Comparison of ENCODE assay signal across 12 cellular contexts in the genomic region with DNA sequence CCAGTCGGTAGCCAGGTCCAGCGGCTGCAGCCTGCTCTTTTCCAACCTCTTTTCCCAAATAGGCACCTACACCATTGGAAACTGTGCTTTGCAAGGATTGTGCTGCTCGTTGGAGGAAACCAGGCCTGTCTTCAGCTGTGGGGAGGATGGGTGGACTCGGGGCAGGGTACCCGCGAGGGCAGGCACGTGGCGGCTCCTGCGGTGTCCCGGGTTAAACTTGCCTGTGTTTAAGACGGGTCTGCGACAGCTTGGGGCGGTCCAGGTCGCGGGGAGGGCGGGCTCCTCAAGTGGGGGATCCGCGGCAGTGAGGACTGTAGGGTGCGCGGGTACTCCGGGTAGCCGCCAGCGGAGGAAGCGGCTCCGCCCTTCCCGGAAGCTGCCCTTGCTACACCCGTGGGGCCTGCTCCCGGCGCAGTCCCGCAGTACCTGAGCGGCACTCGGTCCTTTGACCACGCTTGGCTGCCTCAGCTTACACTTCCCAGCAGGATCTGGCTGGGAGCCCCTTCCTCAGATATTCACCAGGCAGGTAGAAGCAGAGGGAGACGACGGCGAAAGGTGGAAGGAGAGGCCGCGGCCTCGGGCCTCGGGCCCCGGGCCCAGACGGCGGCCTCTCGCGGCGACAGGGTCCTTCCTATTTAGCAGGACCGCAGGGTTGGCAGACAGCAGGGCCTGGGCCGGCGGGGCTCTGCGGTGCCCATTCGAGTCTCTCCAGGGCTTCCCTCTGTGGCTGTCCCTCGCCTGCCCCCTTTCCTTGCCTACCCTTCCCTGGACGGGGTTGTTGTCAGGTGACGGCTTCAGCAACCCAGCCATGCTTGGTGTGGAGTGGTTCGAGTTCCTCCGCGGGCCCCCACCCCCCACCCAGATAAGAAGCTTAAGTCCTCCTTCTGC. TPM values are rescaled to one million over a fixed set of nuclear protein-coding genes. Genes with fewer than 3 reads are reported as not detected.
DNase-seq lines count a peak whose midpoint lies in the region; ATAC-seq, FAIRE-seq and TF ChIP-seq lines count a peak whose summit lies in the region.
"Had no signal": no experiment of that assay in that cellular context is flagged by ENCODE, and none has a peak within 500 bp of the region (broad histone marks: within the 10 kb centered on the region; RNA-seq: fewer than 3 reads in every experiment).

No MANE protein-coding gene starts in this region.

- H3K27me3 ChIP-seq in HepG2 (ENCODE audit: control insufficient read depth in 1 of 2, insufficient read depth in 2 of 2, low read length in 2 of 2) = no peaks in the 10 kb centered on the region; a peak in 1 of 5 replicates
- H3K27me3 ChIP-seq in right lobe of liver = no peaks in the 10 kb centered on the region
- H3K27me3 ChIP-seq in mucosa of rectum (ENCODE audit: control insufficient read depth in 2 of 2, insufficient read depth in 2 of 2, low read length in 2 of 2) = peaks cover 25% of the 10 kb centered on the region in 2 donors
- H3K27me3 ChIP-seq in vagina = peaks cover 47% of the 10 kb centered on the region

- no peak for TF ChIP-seq RAD21 in HepG2 (CRISPR knock-in tag; IDR thresholded peaks at IDR 0.05)

- H3K27me3 Mint-ChIP-seq in chondrocyte (ENCODE audit: low read depth) = peaks cover 82% of the 10 kb centered on the region
- H3K27me3 Mint-ChIP-seq in activated T-helper 2 cell treated with anti-CD3 and anti-CD28 coated beads, Interferon-gamma antibody, Interleukin-2, Interleukin-4, amounts not matched to agents 10 μg/mL and 5 μg/mL and 100 μg/mL, durations not matched to agents 14 hours and 24 hours and 36 hours (ENCODE audit: low read depth) = peaks cover 70% of the 10 kb centered on the region

- no peaks in the 10 kb centered on the region for H3K9me3 Mint-ChIP-seq in chondrocyte (ENCODE audit: low read depth)
- peaks cover 13% of the 10 kb centered on the region for H3K9me3 Mint-ChIP-seq in activated T-helper 2 cell treated with anti-CD3 and anti-CD28 coated beads, Interferon-gamma antibody, Interleukin-2, Interleukin-4, amounts not matched to agents 10 μg/mL and 5 μg/mL and 100 μg/mL, durations not matched to agents 14 hours and 24 hours and 36 hours

- H3K4me2 ChIP-seq in HepG2 (ENCODE audit: low read depth, low read length) = no peak overlapping the region

- H3K27ac Mint-ChIP-seq in chondrocyte (ENCODE audit: unreplicated experiment) = no peak overlapping the region
- H3K27ac Mint-ChIP-seq in activated T-helper 2 cell treated with anti-CD3 and anti-CD28 coated beads, Interferon-gamma antibody, Interleukin-2, Interleukin-4, amounts not matched to agents 10 μg/mL and 5 μg/mL and 100 μg/mL, durations not matched to agents 14 hours and 24 hours and 36 hours = no peak overlapping the region
- H3K27ac Mint-ChIP-seq: CD8-positive, alpha-beta T cell had no signal

- peaks cover 32% of the 10 kb centered on the region for H3K4me1 Mint-ChIP-seq in chondrocyte (ENCODE audit: low read depth)
- H3K4me1 Mint-ChIP-seq in activated T-helper 2 cell treated with anti-CD3 and anti-CD28 coated beads, Interferon-gamma antibody, Interleukin-2, Interleukin-4, amounts not matched to agents 10 μg/mL and 5 μg/mL and 100 μg/mL, durations not matched to agents 14 hours and 24 hours and 36 hours (ENCODE audit: low read depth) = peaks cover 8% of the 10 kb centered on the region

- TF ChIP-seq POLR2A in HepG2 (IDR thresholded peaks at IDR 0.05; ENCODE audit: insufficient read depth in 1 of 2, low read depth in 2 of 2, low read length in 2 of 2) (no peak), right lobe of liver (IDR thresholded peaks at IDR 0.05) (no peak), vagina (IDR thresholded peaks at IDR 0.05) (no peak)

- WGBS in HepG2 (ENCODE audit: low lambda C conversion rate) = 98% methylated on average over 47 of the region's 57 CpGs
- WGBS in right lobe of liver (ENCODE audit: insufficient coverage, low coverage, low lambda C conversion rate, missing lambda C conversion rate) = 63% methylated on average over 16 of the region's 57 CpGs

- intact Hi-C loops in HepG2 (cut with micrococcal nuclease; ENCODE audit: unreplicated experiment) = no loop called here
- intact Hi-C loops in right lobe of liver (cut with DNase I) = no loop called here
- intact Hi-C loops in vagina (cut with DNase I) = no loop called here
- intact Hi-C loops in activated T-helper 2 cell treated with anti-CD3 and anti-CD28 coated beads, Interferon-gamma antibody, Interleukin-2, Interleukin-4, amounts not matched to agents 10 μg/mL and 5 μg/mL and 100 μg/mL, durations not matched to agents 14 hours and 24 hours and 36 hours (cut with micrococcal nuclease) = loop anchor here (2.0 kb wide), 1 partner anchor 14 kb away; no protein-coding TSS in a partner anchor

- H2AFZ ChIP-seq in HepG2 (ENCODE audit: low read length) = no peak overlapping the region

- H3K4me1 ChIP-seq in HepG2 (ENCODE audit: insufficient read depth, low read length) (peaks cover 47% of the 10 kb centered on the region), right lobe of liver (peaks cover 0 to 38% (median 15%) of the 10 kb centered on the region in 4 donors), mucosa of rectum (ENCODE audit: control insufficient read depth in 2 of 2, insufficient read depth in 2 of 2, low read length in 2 of 2) (peaks cover 22 to 45% of the 10 kb centered on the region in 2 donors), vagina (peaks cover 45% of the 10 kb centered on the region)

- POLR2A ChIA-PET in HepG2 (lab: Yijun Ruan, JAX) = no interaction called here

- CTCF ChIA-PET in HepG2 (lab: Yijun Ruan, JAX; ENCODE audit: low intra/inter-chr PET ratio, low total read pairs) = no interaction called here

- ATAC-seq in HepG2 (no peak), right lobe of liver (no peak), GM18867 (IDR thresholded peaks at IDR 0.05; ENCODE audit: unreplicated experiment) (no peak)
- ATAC-seq: CD8-positive, alpha-beta T cell had no signal

- no TSS peak for BruUV-seq in HepG2 (replicated peaks; lab: Mats Ljungman, UMichigan)

- peaks cover 0 to 5% of the 10 kb centered on the region in 2 experiments; a peak in 2 of 5 replicates for H3K36me3 ChIP-seq in HepG2 (replicated peaks in 1 of 2; ENCODE audit: control insufficient read depth in 1 of 2, insufficient read depth in 2 of 2, low read length in 2 of 2)
- H3K36me3 ChIP-seq in right lobe of liver = no peaks in the 10 kb centered on the region
- no peaks in the 10 kb centered on the region for H3K36me3 ChIP-seq in mucosa of rectum (ENCODE audit: control insufficient read depth in 2 of 2, insufficient read depth in 2 of 2, low read length in 2 of 2)
- H3K36me3 ChIP-seq in vagina = no peaks in the 10 kb centered on the region
- H3K36me3 ChIP-seq: ascending aorta had no signal

- peaks cover 50% of the 10 kb centered on the region for H3K79me2 ChIP-seq in HepG2 (ENCODE audit: insufficient read depth, low read length)

- TF ChIP-seq CTCF in HepG2 (CRISPR knock-in tag; IDR thresholded peaks at IDR 0.05) (no peak), right lobe of liver (IDR thresholded peaks at IDR 0.05) (no peak), chondrocyte (IDR thresholded peaks at IDR 0.05) (no peak), vagina (IDR thresholded peaks at IDR 0.05) (no peak)

- H3K4me3 ChIP-seq in HepG2 (replicated peaks in 1 of 3; ENCODE audit: insufficient read depth in 1 of 3, low read depth in 2 of 3, low read length in 3 of 3) (no peak overlapping the region), right lobe of liver (no peak overlapping the region), mucosa of rectum (ENCODE audit: low read length in 2 of 2) (peak overlapping the region; percentile 73 to 75), vagina (peak overlapping the region; percentile 21 to 39)

- H3K36me3 Mint-ChIP-seq in chondrocyte (ENCODE audit: low read depth) = no peaks in the 10 kb centered on the region
- H3K36me3 Mint-ChIP-seq in activated T-helper 2 cell treated with anti-CD3 and anti-CD28 coated beads, Interferon-gamma antibody, Interleukin-2, Interleukin-4, amounts not matched to agents 10 μg/mL and 5 μg/mL and 100 μg/mL, durations not matched to agents 14 hours and 24 hours and 36 hours (ENCODE audit: low read depth) = peaks cover 6% of the 10 kb centered on the region
- H3K36me3 Mint-ChIP-seq: CD8-positive, alpha-beta T cell had no signal

- in situ Hi-C loops in HepG2 (cut with HindIII; ENCODE audit: extremely low pct_ligation_motif_present, low pct_unique_long_range_greater_than_20kb) = no loop called here

- no peak for FAIRE-seq in HepG2 (lab: Jason Lieb, UNC)

- no peak overlapping the region for H3K9ac ChIP-seq in HepG2 (ENCODE audit: insufficient read depth, low read depth, low read length)
- peak overlapping the region; percentile 72 to 88 for H3K9ac ChIP-seq in mucosa of rectum (ENCODE audit: low read depth in 1 of 2, low read length in 2 of 2)

- H3K27ac ChIP-seq in HepG2 (ENCODE audit: extremely low read length, insufficient read depth, low read length) (no peak overlapping the region), right lobe of liver (no peak overlapping the region), mucosa of rectum (ENCODE audit: low read depth in 2 of 2, low read length in 2 of 2) (peak overlapping the region; percentile 94 to 96), vagina (no peak overlapping the region)
- H3K27ac ChIP-seq: ascending aorta had no signal

- DNase-seq in HepG2 (ENCODE audit: low spot score) (no peak), right lobe of liver (no peak), chondrocyte (ENCODE audit: low spot score) (no peak), vagina (ENCODE audit: extremely low spot score in 2 of 2) (no peak), pons (ENCODE audit: low spot score) (no peak)
- no peak for DNase-seq in activated T-helper 2 cell treated with anti-CD3 and anti-CD28 coated beads, Interferon-gamma antibody, Interleukin-2, Interleukin-4, amounts not matched to agents 10 μg/mL and 5 μg/mL and 100 μg/mL, durations not matched to agents 14 hours and 24 hours and 36 hours (ENCODE audit: low spot score)
- DNase-seq: activated CD4-positive, CD25-positive, alpha-beta regulatory T cell; CD8-positive, alpha-beta T cell had no signal

- no peaks in the 10 kb centered on the region for H3K9me3 ChIP-seq in HepG2 (ENCODE audit: low read length)
- no peaks in the 10 kb centered on the region for H3K9me3 ChIP-seq in right lobe of liver
- H3K9me3 ChIP-seq in mucosa of rectum (ENCODE audit: control insufficient read depth in 2 of 2, low read length in 2 of 2) = no peaks in the 10 kb centered on the region
- H3K9me3 ChIP-seq in vagina = no peaks in the 10 kb centered on the region
- H3K9me3 ChIP-seq: ascending aorta had no signal

- no peaks in the 10 kb centered on the region for H4K20me1 ChIP-seq in HepG2 (ENCODE audit: insufficient read depth, low read length)

- H3K4me3 Mint-ChIP-seq in chondrocyte (ENCODE audit: unreplicated experiment) = peak overlapping the region; percentile 40
- H3K4me3 Mint-ChIP-seq in activated T-helper 2 cell treated with anti-CD3 and anti-CD28 coated beads, Interferon-gamma antibody, Interleukin-2, Interleukin-4, amounts not matched to agents 10 μg/mL and 5 μg/mL and 100 μg/mL, durations not matched to agents 14 hours and 24 hours and 36 hours (ENCODE audit: low read depth) = no peak overlapping the region
- H3K4me3 Mint-ChIP-seq: CD8-positive, alpha-beta T cell had no signal

- TF ChIP-seq EP300 in HepG2 (IDR thresholded peaks at IDR 0.05; ENCODE audit: low read depth in 2 of 2, low read length in 2 of 2) = no peak
- no peak for TF ChIP-seq EP300 in HepG2 (CRISPR knock-in tag; IDR thresholded peaks at IDR 0.05; ENCODE audit: borderline replicate concordance)

RNA-seq across cellular contexts. Expression of gene TTC6, which starts 2.9 kb away (rescaled TPM):
- 13.2 and 27.4 TPM in 2 replicates for total RNA-seq in HepG2 (2016; rRNA removed; fragmentation: Illumina TruSeq; extraction: Trizol)
- total RNA-seq in HepG2 (2016; cell fraction: cytosol; rRNA removed; fragmentation: Illumina TruSeq; extraction: Trizol; ENCODE audit: low read depth) = 21.5 and 24.0 TPM in 2 replicates
- total RNA-seq in HepG2 (2016; cell fraction: insoluble cytoplasmic fraction; rRNA removed; fragmentation: Illumina TruSeq; extraction: Trizol) = 11.2 and 26.5 TPM in 2 replicates
- total RNA-seq in HepG2 (2016; cell fraction: membrane; rRNA removed; fragmentation: Illumina TruSeq; extraction: Trizol) = 16.2 and 16.4 TPM in 2 replicates
- total RNA-seq in HepG2 (2016; cell fraction: nucleus; rRNA removed; fragmentation: Illumina TruSeq; extraction: Trizol) = 87.8 and 88.1 TPM in 2 replicates
- 8.6 and 9.3 TPM in 2 replicates for polyA plus RNA-seq in HepG2 (2011; rRNA removed)
- polyA plus RNA-seq in HepG2 (2011; cell fraction: cytosol; rRNA removed) = 2.6 and 3.9 TPM in 2 replicates
- polyA plus RNA-seq in HepG2 (2011; cell fraction: nucleus; rRNA removed) = 28.3 and 28.6 TPM in 2 replicates
- polyA plus RNA-seq in HepG2 (2012) = 7.9 and 8.5 TPM in 2 replicates
- 3.5 and 4.5 TPM in 2 replicates for polyA plus RNA-seq in HepG2 (2016; cell fraction: cytosol; fragmentation: Illumina TruSeq; extraction: Trizol; ENCODE audit: low read depth)
- polyA plus RNA-seq in HepG2 (2016; cell fraction: insoluble cytoplasmic fraction; fragmentation: Illumina TruSeq; extraction: Trizol; ENCODE audit: low read depth) = 5.4 and 8.4 TPM in 2 replicates
- 4.9 and 5.2 TPM in 2 replicates for polyA plus RNA-seq in HepG2 (2016; cell fraction: membrane; fragmentation: Illumina TruSeq; extraction: Trizol; ENCODE audit: low read depth)
- polyA plus RNA-seq in HepG2 (2016; cell fraction: nucleus; fragmentation: Illumina TruSeq; extraction: Trizol; ENCODE audit: insufficient read depth, low read depth) = 52.2 and 52.8 TPM in 2 replicates
- 0.61 and 8.5 TPM in 2 replicates for polyA minus RNA-seq in HepG2 (2011; rRNA and poly(A)+ RNA removed; ENCODE audit: low replicate concordance)
- 4.9 and 5.1 TPM in 2 replicates for polyA minus RNA-seq in HepG2 (2011; cell fraction: cytosol; rRNA and poly(A)+ RNA removed)
- 136 TPM in 2 replicates for polyA minus RNA-seq in HepG2 (2011; cell fraction: nucleus; rRNA and poly(A)+ RNA removed)
- total RNA-seq in right lobe of liver = 10 to 100 TPM in 1 of 6 experiments, 1 to 10 TPM in 5; 3.7 to 10.4 (median 4.6) TPM
- total RNA-seq in chondrocyte = not detected in 3 replicates
- 4.4 TPM for total RNA-seq in vagina
- not detected in 2 replicates for total RNA-seq in activated T-helper 2 cell treated with anti-CD3 and anti-CD28 coated beads, Interferon-gamma antibody, Interleukin-2, Interleukin-4, amounts not matched to agents 10 μg/mL and 5 μg/mL and 100 μg/mL, durations not matched to agents 14 hours and 24 hours and 36 hours
- total RNA-seq: ascending aorta; CD8-positive, alpha-beta T cell had no signal

RNA-seq across cellular contexts. Expression of gene FOXA1, which starts 3.3 kb away (rescaled TPM):
- total RNA-seq in HepG2 (2016; rRNA removed; fragmentation: Illumina TruSeq; extraction: Trizol) (58.1 and 58.6 TPM in 2 replicates), right lobe of liver (10 to 100 TPM; 29.8 to 35.5 (median 32.5) TPM), chondrocyte (not detected in 3 replicates), vagina (11.5 TPM)
- 14.5 and 16.1 TPM in 2 replicates for total RNA-seq in HepG2 (2016; cell fraction: cytosol; rRNA removed; fragmentation: Illumina TruSeq; extraction: Trizol; ENCODE audit: low read depth)
- total RNA-seq in HepG2 (2016; cell fraction: insoluble cytoplasmic fraction; rRNA removed; fragmentation: Illumina TruSeq; extraction: Trizol) = 51.7 and 53.7 TPM in 2 replicates
- 58.2 and 61.8 TPM in 2 replicates for total RNA-seq in HepG2 (2016; cell fraction: membrane; rRNA removed; fragmentation: Illumina TruSeq; extraction: Trizol)
- total RNA-seq in HepG2 (2016; cell fraction: nucleus; rRNA removed; fragmentation: Illumina TruSeq; extraction: Trizol) = 59.1 and 60.1 TPM in 2 replicates
- polyA plus RNA-seq in HepG2 (2011; rRNA removed) = 43.4 and 47.6 TPM in 2 replicates
- polyA plus RNA-seq in HepG2 (2011; cell fraction: cytosol; rRNA removed) = 41.8 and 44.7 TPM in 2 replicates
- 54.5 and 66.1 TPM in 2 replicates for polyA plus RNA-seq in HepG2 (2011; cell fraction: nucleus; rRNA removed)
- 32.0 and 32.4 TPM in 2 replicates for polyA plus RNA-seq in HepG2 (2012)
- polyA plus RNA-seq in HepG2 (2016; cell fraction: cytosol; fragmentation: Illumina TruSeq; extraction: Trizol; ENCODE audit: low read depth) = 9.3 and 9.9 TPM in 2 replicates
- 93.1 and 102 TPM in 2 replicates for polyA plus RNA-seq in HepG2 (2016; cell fraction: insoluble cytoplasmic fraction; fragmentation: Illumina TruSeq; extraction: Trizol; ENCODE audit: low read depth)
- polyA plus RNA-seq in HepG2 (2016; cell fraction: membrane; fragmentation: Illumina TruSeq; extraction: Trizol; ENCODE audit: low read depth) = 37.3 and 39.0 TPM in 2 replicates
- 98.8 and 112 TPM in 2 replicates for polyA plus RNA-seq in HepG2 (2016; cell fraction: nucleus; fragmentation: Illumina TruSeq; extraction: Trizol; ENCODE audit: insufficient read depth, low read depth)
- polyA minus RNA-seq in HepG2 (2011; rRNA and poly(A)+ RNA removed; ENCODE audit: low replicate concordance) = 4.0 and 60.9 TPM in 2 replicates
- 54.0 and 57.6 TPM in 2 replicates for polyA minus RNA-seq in HepG2 (2011; cell fraction: cytosol; rRNA and poly(A)+ RNA removed)
- 76.0 and 85.0 TPM in 2 replicates for polyA minus RNA-seq in HepG2 (2011; cell fraction: nucleus; rRNA and poly(A)+ RNA removed)
- total RNA-seq in activated T-helper 2 cell treated with anti-CD3 and anti-CD28 coated beads, Interferon-gamma antibody, Interleukin-2, Interleukin-4, amounts not matched to agents 10 μg/mL and 5 μg/mL and 100 μg/mL, durations not matched to agents 14 hours and 24 hours and 36 hours = 0.11 TPM in 1 of 2 replicates, not detected in the other
- total RNA-seq: ascending aorta; CD8-positive, alpha-beta T cell; skeletal muscle tissue had no signal

Comparison
In these comparisons a context has a peak if more than half of its experiments do, and no peak if none do; other contexts are left out.
1. H3K27ac ChIP-seq: peak in mucosa of rectum (2 of 2); none in HepG2 (single experiment), right lobe of liver (0 of 3) and vagina (single experiment).
2. H3K4me3 ChIP-seq: peak in mucosa of rectum (2 of 2) and vagina (2 of 2); none in HepG2 (0 of 3) and right lobe of liver (0 of 3).
3. RNA of gene FOXA1, which starts 3.3 kb away (total RNA-seq): 14.5 to 61.8 TPM in HepG2, 29.8 to 35.5 TPM in right lobe of liver and 11.5 TPM in vagina (single experiment); 0.11 TPM in activated T-helper 2 cell treated with anti-CD3 and anti-CD28 coated beads, Interferon-gamma antibody, Interleukin-2, Interleukin-4, amounts not matched to agents 10 μg/mL and 5 μg/mL and 100 μg/mL, durations not matched to agents 14 hours and 24 hours and 36 hours and not detected in chondrocyte; every median in the first group is over 10 times any median in the second.